ENCODE assay signal across 31 cellular contexts in genomic region chr2:20607446-20607845, GRCh38. TPM values are rescaled to one million over a fixed set of nuclear protein-coding genes. Genes with fewer than 3 reads are reported as not detected.
"Had no signal": no experiment of that assay in that cellular context is flagged by ENCODE, and none has a peak within 500 bp of the region (broad histone marks: within the 10 kb centered on the region; RNA-seq: fewer than 3 reads in every experiment).

No MANE protein-coding gene starts in this region.

- H3K4me1 Mint-ChIP-seq: natural killer cell; stimulated activated memory B cell treated with anti-CD40 and anti-IgM and Interleukin-4, amounts not matched to agents 10 μg/mL and 1 μg/mL and 100 μg/mL, for 72 hours; stimulated activated naive CD8-positive, alpha-beta T cell treated with anti-CD3 and anti-CD28 coated beads, Interleukin-15, amount 100 ng/mL, for 72 hours had no signal

- H3K27ac Mint-ChIP-seq: natural killer cell; nephron; neural progenitor cell; progenitor cell of endocrine pancreas; stimulated activated memory B cell treated with anti-CD40 and anti-IgM and Interleukin-4, amounts not matched to agents 10 μg/mL and 1 μg/mL and 100 μg/mL, for 72 hours; stimulated activated naive CD8-positive, alpha-beta T cell treated with anti-CD3 and anti-CD28 coated beads, Interleukin-15, amount 100 ng/mL, for 72 hours; type B pancreatic cell had no signal

- H3K9me3 ChIP-seq: ovary, psoas muscle, testis, tibial artery, upper lobe of right lung, uterus had no signal

- DNase-seq: natural killer cell; occipital lobe; stimulated activated CD4-positive, alpha-beta T cell treated with anti-CD3 and anti-CD28 coated beads, Interleukin-12 subunit alpha, Interleukin-12 subunit beta, amount 100 ng/mL, for 4 hours; stimulated activated CD4-positive, alpha-beta T cell treated with anti-CD3 and anti-CD28 coated beads, Interleukin-1b, Interleukin-23, amount 100 ng/mL, for 48 hours; stimulated activated CD4-positive, alpha-beta T cell treated with anti-CD3 and anti-CD28 coated beads, Interleukin-4, amount 100 ng/mL, for 1 hour; stimulated activated CD4-positive, alpha-beta T cell treated with anti-CD3 and anti-CD28 coated beads, Interleukin-4, amount 100 ng/mL, for 4 hours; stimulated activated CD8-positive, alpha-beta memory T cell treated with anti-CD3 and anti-CD28 coated beads, Interleukin-4, amount 100 ng/mL, for 48 hours; stimulated activated naive CD4-positive, alpha-beta T cell; stimulated activated naive CD8-positive, alpha-beta T cell treated with anti-CD3 and anti-CD28 coated beads, Interleukin-15, amount 100 ng/mL, for 72 hours; stimulated activated naive CD8-positive, alpha-beta T cell treated with anti-CD3 and anti-CD28 coated beads, Interleukin-15, Interleukin-2, amounts not matched to agents 100 U/mL and 50 U/mL, for 24 hours; substantia nigra; testis; transverse colon; upper lobe of right lung had no signal

- H3K4me3 Mint-ChIP-seq: natural killer cell; nephron; neural progenitor cell; stimulated activated memory B cell treated with anti-CD40 and anti-IgM and Interleukin-4, amounts not matched to agents 10 μg/mL and 1 μg/mL and 100 μg/mL, for 72 hours; stimulated activated naive CD8-positive, alpha-beta T cell treated with anti-CD3 and anti-CD28 coated beads, Interleukin-15, amount 100 ng/mL, for 72 hours; type B pancreatic cell had no signal

- H3K4me1 ChIP-seq: neural progenitor cell, parathyroid adenoma had no signal

- H3K4me2 ChIP-seq: neural progenitor cell, smooth muscle cell had no signal

- H3K36me3 ChIP-seq: neural progenitor cell, ovary, spleen, suprapubic skin, tibial artery, transverse colon, upper lobe of right lung, uterus had no signal

- H3K27ac ChIP-seq: neural progenitor cell, ovary, parathyroid adenoma, psoas muscle, skin epidermis, spleen, suprapubic skin, testis, tibial artery, transverse colon, upper lobe of right lung, uterus had no signal

- H3K9ac ChIP-seq: neural progenitor cell, parathyroid adenoma had no signal

- ATAC-seq: natural killer cell; psoas muscle; right cardiac atrium; sciatic nerve; stimulated activated memory B cell treated with anti-CD40 and anti-IgM and Interleukin-4, amounts not matched to agents 10 μg/mL and 1 μg/mL and 100 μg/mL, for 72 hours; stimulated activated naive CD8-positive, alpha-beta T cell treated with anti-CD3 and anti-CD28 coated beads, Interleukin-15, amount 100 ng/mL, for 72 hours; stimulated activated naive CD8-positive, alpha-beta T cell treated with anti-CD3 and anti-CD28 coated beads, Interleukin-15, Interleukin-2, amounts not matched to agents 100 U/mL and 50 U/mL, for 24 hours; upper lobe of right lung had no signal

- H2AFZ ChIP-seq: neural progenitor cell, parathyroid adenoma had no signal

- H3K4me3 ChIP-seq: neural progenitor cell, ovary, psoas muscle, skin epidermis, smooth muscle cell, spleen, suprapubic skin, testis, tibial artery, transverse colon, upper lobe of right lung, uterus had no signal

- H3K79me2 ChIP-seq: parathyroid adenoma had no signal

- H3K27me3 Mint-ChIP-seq: progenitor cell of endocrine pancreas; stimulated activated memory B cell treated with anti-CD40 and anti-IgM and Interleukin-4, amounts not matched to agents 10 μg/mL and 1 μg/mL and 100 μg/mL, for 72 hours; stimulated activated naive CD8-positive, alpha-beta T cell treated with anti-CD3 and anti-CD28 coated beads, Interleukin-15, amount 100 ng/mL, for 72 hours; type B pancreatic cell had no signal

- H3K36me3 Mint-ChIP-seq: natural killer cell had no signal

- H3K27me3 ChIP-seq: ovary, spleen, suprapubic skin, testis, tibial artery, transverse colon, upper lobe of right lung, uterus had no signal

RNA-seq across cellular contexts. Expression of gene GDF7, which starts 59.5 kb away (rescaled TPM):
- total RNA-seq: osteoblast had no signal
- polyA plus RNA-seq: smooth muscle cell had no signal
